In the genomic region with DNA sequence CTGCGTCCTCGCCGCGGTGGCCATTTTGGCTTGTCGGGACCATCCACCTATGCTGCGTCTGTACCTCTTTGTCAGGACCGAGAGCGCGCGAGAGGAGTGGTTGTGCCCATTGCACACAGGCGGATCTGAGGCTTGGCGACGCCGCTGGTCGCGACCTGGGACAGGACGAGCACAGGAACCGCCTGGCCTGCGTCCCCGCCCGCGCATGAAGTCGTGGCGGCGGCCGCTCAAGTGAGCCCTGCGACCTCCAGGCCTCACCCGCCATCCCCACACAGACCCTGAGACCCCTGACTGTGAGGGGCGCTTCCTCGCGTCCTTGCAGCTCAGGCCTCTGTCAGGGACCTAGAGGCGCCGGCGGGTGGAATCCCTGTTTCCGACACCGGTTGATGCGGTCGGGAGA, we compare ENCODE assay signal across 23 cellular contexts. TPM values are rescaled to one million over a fixed set of nuclear protein-coding genes. Genes with fewer than 3 reads are reported as not detected.
DNase-seq lines count a peak whose midpoint lies in the region; ATAC-seq, FAIRE-seq and TF ChIP-seq lines count a peak whose summit lies in the region.
"Had no signal": no experiment of that assay in that cellular context is flagged by ENCODE, and none has a peak within 500 bp of the region (broad histone marks: within the 10 kb centered on the region; RNA-seq: fewer than 3 reads in every experiment).

No MANE protein-coding gene starts in this region.

- H3K27ac ChIP-seq in HepG2 (ENCODE audit: extremely low read length, insufficient read depth, low read length): no peak overlapping the region
- no peak overlapping the region for H3K27ac ChIP-seq in upper lobe of right lung
- H3K27ac ChIP-seq: 22Rv1, C4-2B, GM23248, KMS-11, SK-N-MC had no signal

- TF ChIP-seq EP300 in HepG2 (IDR thresholded peaks at IDR 0.05; ENCODE audit: low read depth in 2 of 2, low read length in 2 of 2): no peak
- TF ChIP-seq EP300 in HepG2 (CRISPR knock-in tag; IDR thresholded peaks at IDR 0.05; ENCODE audit: borderline replicate concordance): no peak

- BruUV-seq in HepG2 (replicated peaks; lab: Mats Ljungman, UMichigan): no TSS peak

- H3K27me3 ChIP-seq in HepG2 (ENCODE audit: control insufficient read depth in 1 of 2, insufficient read depth in 2 of 2, low read length in 2 of 2) (no peaks in the 10 kb centered on the region), upper lobe of right lung (no peaks in the 10 kb centered on the region)

- H3K4me1 ChIP-seq in HepG2 (ENCODE audit: insufficient read depth, low read length) (no peaks in the 10 kb centered on the region), upper lobe of right lung (no peaks in the 10 kb centered on the region)

- H3K79me2 ChIP-seq in HepG2 (ENCODE audit: insufficient read depth, low read length): no peaks in the 10 kb centered on the region

- TF ChIP-seq CTCF in HepG2 (CRISPR knock-in tag; IDR thresholded peaks at IDR 0.05) (no peak), upper lobe of right lung (IDR thresholded peaks at IDR 0.05) (no peak)

- 98% methylated on average over 38 of the region's 38 CpGs for WGBS in HepG2 (ENCODE audit: low lambda C conversion rate)

- no peak for DNase-seq in activated naive CD4-positive, alpha-beta T cell treated with anti-CD3 and anti-CD28 coated beads for 36 hours
- DNase-seq in central memory CD8-positive, alpha-beta T cell (ENCODE audit: low spot score in 2 of 2): no peak
- DNase-seq in HepG2 (ENCODE audit: low spot score) (no peak), upper lobe of right lung (no peak), amniotic stem cell (lab: John Stamatoyannopoulos, UW) (no peak)
- no peak for DNase-seq in central memory CD4-positive, alpha-beta T cell
- DNase-seq: AML-193; COR-L47; GM23248; MV-4-11; NCI-H1694 treated with DMSO at 0.1 percent for 48 hours; NCI-H510A; NCI-H748 treated with DMSO at 0.1 percent for 48 hours; NK-92 treated with Interleukin-12 subunit alpha and Interleukin-12 subunit beta, amount 100 ng/mL, for 24 hours; SHP77 had no signal

- H3K4me3 ChIP-seq in HepG2 (replicated peaks in 1 of 3; ENCODE audit: insufficient read depth in 1 of 3, low read depth in 2 of 3, low read length in 3 of 3) (no peak overlapping the region), upper lobe of right lung (no peak overlapping the region)
- H3K4me3 ChIP-seq: GM23248, SK-N-MC had no signal

- POLR2A ChIA-PET in HepG2 (lab: Yijun Ruan, JAX): no interaction called here

- in situ Hi-C loops in HepG2 (cut with HindIII; ENCODE audit: extremely low pct_ligation_motif_present, low pct_unique_long_range_greater_than_20kb): no loop called here

- no peak for ATAC-seq in central memory CD8-positive, alpha-beta T cell (replicated peaks; ENCODE audit: extremely low read depth, poor library complexity, severe bottlenecking)
- ATAC-seq in HepG2 (no peak), upper lobe of right lung (peak; percentile 15), HG02938 (IDR thresholded peaks at IDR 0.05; ENCODE audit: unreplicated experiment) (no peak)

- H3K36me3 Mint-ChIP-seq in activated naive CD4-positive, alpha-beta T cell treated with anti-CD3 and anti-CD28 coated beads, Interleukin-2, amount 50 U/mL, for 24 hours: peaks cover 40% of the 10 kb centered on the region
- peaks cover 69% of the 10 kb centered on the region for H3K36me3 Mint-ChIP-seq in activated naive CD4-positive, alpha-beta T cell treated with anti-CD3 and anti-CD28 coated beads for 36 hours (ENCODE audit: low read depth)
- peaks cover 11% of the 10 kb centered on the region for H3K36me3 Mint-ChIP-seq in central memory CD8-positive, alpha-beta T cell (ENCODE audit: insufficient read depth)

- H3K36me3 ChIP-seq in HepG2 (replicated peaks in 1 of 2; ENCODE audit: control insufficient read depth in 1 of 2, insufficient read depth in 2 of 2, low read length in 2 of 2) (peaks cover 1 to 8% of the 10 kb centered on the region in 2 experiments; a peak in 2 of 5 replicates), upper lobe of right lung (no peaks in the 10 kb centered on the region)

- no peaks in the 10 kb centered on the region for H3K4me1 Mint-ChIP-seq in activated naive CD4-positive, alpha-beta T cell treated with anti-CD3 and anti-CD28 coated beads, Interleukin-2, amount 50 U/mL, for 24 hours
- H3K4me1 Mint-ChIP-seq in activated naive CD4-positive, alpha-beta T cell treated with anti-CD3 and anti-CD28 coated beads for 36 hours (ENCODE audit: low read depth): no peaks in the 10 kb centered on the region
- H3K4me1 Mint-ChIP-seq in central memory CD8-positive, alpha-beta T cell: peaks cover 17% of the 10 kb centered on the region

- H4K20me1 ChIP-seq in HepG2 (ENCODE audit: insufficient read depth, low read length): no peaks in the 10 kb centered on the region

- no peak overlapping the region for H3K4me2 ChIP-seq in HepG2 (ENCODE audit: low read depth, low read length)
- H3K4me2 ChIP-seq: KMS-11 had no signal

- peak overlapping the region; percentile 26 for H3K4me3 Mint-ChIP-seq in activated naive CD4-positive, alpha-beta T cell treated with anti-CD3 and anti-CD28 coated beads, Interleukin-2, amount 50 U/mL, for 24 hours
- H3K4me3 Mint-ChIP-seq in activated naive CD4-positive, alpha-beta T cell treated with anti-CD3 and anti-CD28 coated beads for 36 hours: no peak overlapping the region
- no peak overlapping the region for H3K4me3 Mint-ChIP-seq in central memory CD8-positive, alpha-beta T cell

- no peak overlapping the region for H3K9ac ChIP-seq in HepG2 (ENCODE audit: insufficient read depth, low read depth, low read length)
- H3K9ac ChIP-seq: GM23248, KMS-11 had no signal

- no peaks in the 10 kb centered on the region for H3K9me3 ChIP-seq in HepG2 (ENCODE audit: low read length)
- H3K9me3 ChIP-seq in upper lobe of right lung: peaks cover 16% of the 10 kb centered on the region

- H2AFZ ChIP-seq in HepG2 (ENCODE audit: low read length): no peak overlapping the region
- H2AFZ ChIP-seq: GM23248 had no signal

- TF ChIP-seq RAD21 in HepG2 (CRISPR knock-in tag; IDR thresholded peaks at IDR 0.05): no peak

- FAIRE-seq in HepG2 (lab: Jason Lieb, UNC): no peak
- FAIRE-seq: G401.6, RCC 7860 had no signal

- H3K9me3 Mint-ChIP-seq in activated naive CD4-positive, alpha-beta T cell treated with anti-CD3 and anti-CD28 coated beads, Interleukin-2, amount 50 U/mL, for 24 hours: peaks cover 7% of the 10 kb centered on the region
- peaks cover 43% of the 10 kb centered on the region for H3K9me3 Mint-ChIP-seq in activated naive CD4-positive, alpha-beta T cell treated with anti-CD3 and anti-CD28 coated beads for 36 hours
- H3K9me3 Mint-ChIP-seq in central memory CD8-positive, alpha-beta T cell: peaks cover 23% of the 10 kb centered on the region

- TF ChIP-seq POLR2A in HepG2 (IDR thresholded peaks at IDR 0.05; ENCODE audit: insufficient read depth in 1 of 2, low read depth in 2 of 2, low read length in 2 of 2): no peak

- CTCF ChIA-PET in activated naive CD4-positive, alpha-beta T cell treated with anti-CD3 and anti-CD28 coated beads for 36 hours (lab: Charles Lee): no interaction called here
- CTCF ChIA-PET in HepG2 (lab: Yijun Ruan, JAX; ENCODE audit: low intra/inter-chr PET ratio, low total read pairs): no interaction called here

- H3K27ac Mint-ChIP-seq in activated naive CD4-positive, alpha-beta T cell treated with anti-CD3 and anti-CD28 coated beads, Interleukin-2, amount 50 U/mL, for 24 hours: no peak overlapping the region
- no peak overlapping the region for H3K27ac Mint-ChIP-seq in activated naive CD4-positive, alpha-beta T cell treated with anti-CD3 and anti-CD28 coated beads for 36 hours
- peak overlapping the region; percentile 51 for H3K27ac Mint-ChIP-seq in central memory CD8-positive, alpha-beta T cell (ENCODE audit: low read depth)

- no peaks in the 10 kb centered on the region for H3K27me3 Mint-ChIP-seq in activated naive CD4-positive, alpha-beta T cell treated with anti-CD3 and anti-CD28 coated beads, Interleukin-2, amount 50 U/mL, for 24 hours
- H3K27me3 Mint-ChIP-seq in activated naive CD4-positive, alpha-beta T cell treated with anti-CD3 and anti-CD28 coated beads for 36 hours (ENCODE audit: low read depth): no peaks in the 10 kb centered on the region
- no peaks in the 10 kb centered on the region for H3K27me3 Mint-ChIP-seq in central memory CD8-positive, alpha-beta T cell

- intact Hi-C loops in activated naive CD4-positive, alpha-beta T cell treated with anti-CD3 and anti-CD28 coated beads for 36 hours (cut with micrococcal nuclease): no loop called here
- intact Hi-C loops in HepG2 (cut with micrococcal nuclease; ENCODE audit: unreplicated experiment) (no loop called here), upper lobe of right lung (cut with DNase I) (no loop called here)

RNA-seq across cellular contexts. Expression of a gene that starts 16.8 kb away (rescaled TPM):
- total RNA-seq in activated naive CD4-positive, alpha-beta T cell treated with anti-CD3 and anti-CD28 coated beads for 36 hours: 10 to 100 TPM; 14.5 to 14.9 TPM
- total RNA-seq in HepG2 (2016; rRNA removed; fragmentation: Illumina TruSeq; extraction: Trizol) (2.1 and 3.4 TPM in 2 replicates), upper lobe of right lung (18.5 TPM)
- total RNA-seq in HepG2 (2016; cell fraction: cytosol; rRNA removed; fragmentation: Illumina TruSeq; extraction: Trizol; ENCODE audit: low read depth): 8.8 and 9.5 TPM in 2 replicates
- total RNA-seq in HepG2 (2016; cell fraction: insoluble cytoplasmic fraction; rRNA removed; fragmentation: Illumina TruSeq; extraction: Trizol): 1.9 and 3.3 TPM in 2 replicates
- 6.5 and 7.6 TPM in 2 replicates for total RNA-seq in HepG2 (2016; cell fraction: membrane; rRNA removed; fragmentation: Illumina TruSeq; extraction: Trizol)
- total RNA-seq in HepG2 (2016; cell fraction: nucleus; rRNA removed; fragmentation: Illumina TruSeq; extraction: Trizol): 3.7 and 4.4 TPM in 2 replicates
- 0.50 and 0.89 TPM in 2 replicates for polyA plus RNA-seq in HepG2 (2011; rRNA removed)
- 0.28 and 0.31 TPM in 2 replicates for polyA plus RNA-seq in HepG2 (2011; cell fraction: cytosol; rRNA removed)
- polyA plus RNA-seq in HepG2 (2011; cell fraction: nucleus; rRNA removed): 1.1 and 1.3 TPM in 2 replicates
- 0.69 and 1.8 TPM in 2 replicates for polyA plus RNA-seq in HepG2 (2012)
- 0.43 and 0.46 TPM in 2 replicates for polyA plus RNA-seq in HepG2 (2016; cell fraction: cytosol; fragmentation: Illumina TruSeq; extraction: Trizol; ENCODE audit: low read depth)
- 1.3 TPM in 2 replicates for polyA plus RNA-seq in HepG2 (2016; cell fraction: insoluble cytoplasmic fraction; fragmentation: Illumina TruSeq; extraction: Trizol; ENCODE audit: low read depth)
- 0.57 and 0.85 TPM in 2 replicates for polyA plus RNA-seq in HepG2 (2016; cell fraction: membrane; fragmentation: Illumina TruSeq; extraction: Trizol; ENCODE audit: low read depth)
- 2.9 and 3.3 TPM in 2 replicates for polyA plus RNA-seq in HepG2 (2016; cell fraction: nucleus; fragmentation: Illumina TruSeq; extraction: Trizol; ENCODE audit: insufficient read depth, low read depth)
- 1.6 and 6.4 TPM in 2 replicates for polyA minus RNA-seq in HepG2 (2011; rRNA and poly(A)+ RNA removed; ENCODE audit: low replicate concordance)
- 0.89 and 1.1 TPM in 2 replicates for polyA minus RNA-seq in HepG2 (2011; cell fraction: cytosol; rRNA and poly(A)+ RNA removed)
- 7.1 and 8.7 TPM in 2 replicates for polyA minus RNA-seq in HepG2 (2011; cell fraction: nucleus; rRNA and poly(A)+ RNA removed)

RNA-seq across cellular contexts. Expression of a gene that starts 28.4 kb away (rescaled TPM):
- total RNA-seq in activated naive CD4-positive, alpha-beta T cell treated with anti-CD3 and anti-CD28 coated beads for 36 hours: 1 to 10 TPM; 3.9 to 4.4 TPM
- total RNA-seq in HepG2 (2016; rRNA removed; fragmentation: Illumina TruSeq; extraction: Trizol): 16.3 and 16.6 TPM in 2 replicates
- total RNA-seq in HepG2 (2016; cell fraction: cytosol; rRNA removed; fragmentation: Illumina TruSeq; extraction: Trizol; ENCODE audit: low read depth): 2.7 and 4.8 TPM in 2 replicates
- total RNA-seq in HepG2 (2016; cell fraction: insoluble cytoplasmic fraction; rRNA removed; fragmentation: Illumina TruSeq; extraction: Trizol): 16.4 and 17.7 TPM in 2 replicates
- 8.6 and 8.9 TPM in 2 replicates for total RNA-seq in HepG2 (2016; cell fraction: membrane; rRNA removed; fragmentation: Illumina TruSeq; extraction: Trizol)
- 16.0 and 16.1 TPM in 2 replicates for total RNA-seq in HepG2 (2016; cell fraction: nucleus; rRNA removed; fragmentation: Illumina TruSeq; extraction: Trizol)
- polyA plus RNA-seq in HepG2 (2011; rRNA removed): 8.1 and 11.7 TPM in 2 replicates
- 4.8 and 6.2 TPM in 2 replicates for polyA plus RNA-seq in HepG2 (2011; cell fraction: cytosol; rRNA removed)
- polyA plus RNA-seq in HepG2 (2011; cell fraction: nucleus; rRNA removed): 26.1 and 30.1 TPM in 2 replicates
- 6.3 and 12.5 TPM in 2 replicates for polyA plus RNA-seq in HepG2 (2012)
- 2.3 TPM in 2 replicates for polyA plus RNA-seq in HepG2 (2016; cell fraction: cytosol; fragmentation: Illumina TruSeq; extraction: Trizol; ENCODE audit: low read depth)
- 11.9 and 12.5 TPM in 2 replicates for polyA plus RNA-seq in HepG2 (2016; cell fraction: insoluble cytoplasmic fraction; fragmentation: Illumina TruSeq; extraction: Trizol; ENCODE audit: low read depth)
- 3.4 and 3.6 TPM in 2 replicates for polyA plus RNA-seq in HepG2 (2016; cell fraction: membrane; fragmentation: Illumina TruSeq; extraction: Trizol; ENCODE audit: low read depth)
- polyA plus RNA-seq in HepG2 (2016; cell fraction: nucleus; fragmentation: Illumina TruSeq; extraction: Trizol; ENCODE audit: insufficient read depth, low read depth): 18.3 and 19.5 TPM in 2 replicates
- polyA minus RNA-seq in HepG2 (2011; rRNA and poly(A)+ RNA removed; ENCODE audit: low replicate concordance): 29.3 and 39.6 TPM in 2 replicates
- polyA minus RNA-seq in HepG2 (2011; cell fraction: cytosol; rRNA and poly(A)+ RNA removed): 4.4 and 6.0 TPM in 2 replicates
- 35.4 and 48.9 TPM in 2 replicates for polyA minus RNA-seq in HepG2 (2011; cell fraction: nucleus; rRNA and poly(A)+ RNA removed)
- total RNA-seq in upper lobe of right lung: 10.9 TPM

RNA-seq across cellular contexts. Expression of a gene that starts 39.7 kb away (rescaled TPM):
- 10 to 100 TPM in 1 of 2 experiments, 1 to 10 TPM in 1; 9.4 to 10.3 TPM for total RNA-seq in activated naive CD4-positive, alpha-beta T cell treated with anti-CD3 and anti-CD28 coated beads for 36 hours
- total RNA-seq in HepG2 (2016; rRNA removed; fragmentation: Illumina TruSeq; extraction: Trizol) (15.6 and 16.9 TPM in 2 replicates), upper lobe of right lung (15.1 TPM)
- total RNA-seq in HepG2 (2016; cell fraction: cytosol; rRNA removed; fragmentation: Illumina TruSeq; extraction: Trizol; ENCODE audit: low read depth): 2.1 and 3.8 TPM in 2 replicates
- 15.4 and 16.9 TPM in 2 replicates for total RNA-seq in HepG2 (2016; cell fraction: insoluble cytoplasmic fraction; rRNA removed; fragmentation: Illumina TruSeq; extraction: Trizol)
- 8.5 and 12.6 TPM in 2 replicates for total RNA-seq in HepG2 (2016; cell fraction: membrane; rRNA removed; fragmentation: Illumina TruSeq; extraction: Trizol)
- total RNA-seq in HepG2 (2016; cell fraction: nucleus; rRNA removed; fragmentation: Illumina TruSeq; extraction: Trizol): 16.0 and 22.2 TPM in 2 replicates
- 7.6 and 8.2 TPM in 2 replicates for polyA plus RNA-seq in HepG2 (2011; rRNA removed)
- polyA plus RNA-seq in HepG2 (2011; cell fraction: cytosol; rRNA removed): 5.1 and 5.2 TPM in 2 replicates
- polyA plus RNA-seq in HepG2 (2011; cell fraction: nucleus; rRNA removed): 17.2 and 19.6 TPM in 2 replicates
- polyA plus RNA-seq in HepG2 (2012): 7.7 and 8.2 TPM in 2 replicates
- polyA plus RNA-seq in HepG2 (2016; cell fraction: cytosol; fragmentation: Illumina TruSeq; extraction: Trizol; ENCODE audit: low read depth): 0.59 and 1.0 TPM in 2 replicates
- polyA plus RNA-seq in HepG2 (2016; cell fraction: insoluble cytoplasmic fraction; fragmentation: Illumina TruSeq; extraction: Trizol; ENCODE audit: low read depth): 8.0 and 9.0 TPM in 2 replicates
- polyA plus RNA-seq in HepG2 (2016; cell fraction: membrane; fragmentation: Illumina TruSeq; extraction: Trizol; ENCODE audit: low read depth): 2.3 and 2.5 TPM in 2 replicates
- 15.1 and 16.1 TPM in 2 replicates for polyA plus RNA-seq in HepG2 (2016; cell fraction: nucleus; fragmentation: Illumina TruSeq; extraction: Trizol; ENCODE audit: insufficient read depth, low read depth)
- 8.4 and 36.9 TPM in 2 replicates for polyA minus RNA-seq in HepG2 (2011; rRNA and poly(A)+ RNA removed; ENCODE audit: low replicate concordance)
- 9.9 and 11.3 TPM in 2 replicates for polyA minus RNA-seq in HepG2 (2011; cell fraction: cytosol; rRNA and poly(A)+ RNA removed)
- 55.4 and 71.0 TPM in 2 replicates for polyA minus RNA-seq in HepG2 (2011; cell fraction: nucleus; rRNA and poly(A)+ RNA removed)

RNA-seq across cellular contexts. Expression of a gene that starts 43.8 kb away (rescaled TPM):
- total RNA-seq in activated naive CD4-positive, alpha-beta T cell treated with anti-CD3 and anti-CD28 coated beads for 36 hours: 1 to 10 TPM; 8.7 to 9.2 TPM
- total RNA-seq in HepG2 (2016; rRNA removed; fragmentation: Illumina TruSeq; extraction: Trizol) (29.9 and 33.6 TPM in 2 replicates), upper lobe of right lung (12.2 TPM)
- total RNA-seq in HepG2 (2016; cell fraction: cytosol; rRNA removed; fragmentation: Illumina TruSeq; extraction: Trizol; ENCODE audit: low read depth): 3.1 TPM in 2 replicates
- total RNA-seq in HepG2 (2016; cell fraction: insoluble cytoplasmic fraction; rRNA removed; fragmentation: Illumina TruSeq; extraction: Trizol): 29.5 and 35.3 TPM in 2 replicates
- 14.9 and 16.5 TPM in 2 replicates for total RNA-seq in HepG2 (2016; cell fraction: membrane; rRNA removed; fragmentation: Illumina TruSeq; extraction: Trizol)
- 33.7 and 36.4 TPM in 2 replicates for total RNA-seq in HepG2 (2016; cell fraction: nucleus; rRNA removed; fragmentation: Illumina TruSeq; extraction: Trizol)
- 4.3 and 5.2 TPM in 2 replicates for polyA plus RNA-seq in HepG2 (2011; rRNA removed)
- 1.6 and 2.6 TPM in 2 replicates for polyA plus RNA-seq in HepG2 (2011; cell fraction: cytosol; rRNA removed)
- 10.7 and 10.9 TPM in 2 replicates for polyA plus RNA-seq in HepG2 (2011; cell fraction: nucleus; rRNA removed)
- 3.7 and 6.7 TPM in 2 replicates for polyA plus RNA-seq in HepG2 (2012)
- 0.78 and 0.85 TPM in 2 replicates for polyA plus RNA-seq in HepG2 (2016; cell fraction: cytosol; fragmentation: Illumina TruSeq; extraction: Trizol; ENCODE audit: low read depth)
- 9.0 and 9.2 TPM in 2 replicates for polyA plus RNA-seq in HepG2 (2016; cell fraction: insoluble cytoplasmic fraction; fragmentation: Illumina TruSeq; extraction: Trizol; ENCODE audit: low read depth)
- 3.8 and 3.9 TPM in 2 replicates for polyA plus RNA-seq in HepG2 (2016; cell fraction: membrane; fragmentation: Illumina TruSeq; extraction: Trizol; ENCODE audit: low read depth)
- 27.7 and 29.1 TPM in 2 replicates for polyA plus RNA-seq in HepG2 (2016; cell fraction: nucleus; fragmentation: Illumina TruSeq; extraction: Trizol; ENCODE audit: insufficient read depth, low read depth)
- 8.5 and 23.1 TPM in 2 replicates for polyA minus RNA-seq in HepG2 (2011; rRNA and poly(A)+ RNA removed; ENCODE audit: low replicate concordance)
- 6.0 and 6.3 TPM in 2 replicates for polyA minus RNA-seq in HepG2 (2011; cell fraction: cytosol; rRNA and poly(A)+ RNA removed)
- polyA minus RNA-seq in HepG2 (2011; cell fraction: nucleus; rRNA and poly(A)+ RNA removed): 29.7 and 33.8 TPM in 2 replicates

RNA-seq across cellular contexts. Expression of a gene that starts 58.9 kb away (rescaled TPM):
- total RNA-seq in activated naive CD4-positive, alpha-beta T cell treated with anti-CD3 and anti-CD28 coated beads for 36 hours: 1 to 10 TPM; 7.1 to 7.2 TPM
- total RNA-seq in HepG2 (2016; rRNA removed; fragmentation: Illumina TruSeq; extraction: Trizol) (not detected in 2 replicates), upper lobe of right lung (7.1 TPM)
- total RNA-seq in HepG2 (2016; cell fraction: cytosol; rRNA removed; fragmentation: Illumina TruSeq; extraction: Trizol; ENCODE audit: low read depth): not detected in 2 replicates
- not detected in 2 replicates for total RNA-seq in HepG2 (2016; cell fraction: insoluble cytoplasmic fraction; rRNA removed; fragmentation: Illumina TruSeq; extraction: Trizol)
- not detected in 2 replicates for total RNA-seq in HepG2 (2016; cell fraction: membrane; rRNA removed; fragmentation: Illumina TruSeq; extraction: Trizol)
- not detected in 2 replicates for total RNA-seq in HepG2 (2016; cell fraction: nucleus; rRNA removed; fragmentation: Illumina TruSeq; extraction: Trizol)
- not detected in 2 replicates for polyA plus RNA-seq in HepG2 (2011; rRNA removed)
- 0.03 TPM in 1 of 2 replicates, not detected in the other for polyA plus RNA-seq in HepG2 (2011; cell fraction: cytosol; rRNA removed)
- not detected in 2 replicates for polyA plus RNA-seq in HepG2 (2011; cell fraction: nucleus; rRNA removed)
- 0.20 and 0.51 TPM in 2 replicates for polyA plus RNA-seq in HepG2 (2012)
- not detected in 2 replicates for polyA plus RNA-seq in HepG2 (2016; cell fraction: cytosol; fragmentation: Illumina TruSeq; extraction: Trizol; ENCODE audit: low read depth)
- polyA plus RNA-seq in HepG2 (2016; cell fraction: insoluble cytoplasmic fraction; fragmentation: Illumina TruSeq; extraction: Trizol; ENCODE audit: low read depth): not detected in 2 replicates
- polyA plus RNA-seq in HepG2 (2016; cell fraction: membrane; fragmentation: Illumina TruSeq; extraction: Trizol; ENCODE audit: low read depth): not detected in 2 replicates
- not detected in 2 replicates for polyA plus RNA-seq in HepG2 (2016; cell fraction: nucleus; fragmentation: Illumina TruSeq; extraction: Trizol; ENCODE audit: insufficient read depth, low read depth)
- not detected in 2 replicates for polyA minus RNA-seq in HepG2 (2011; rRNA and poly(A)+ RNA removed; ENCODE audit: low replicate concordance)
- polyA minus RNA-seq in HepG2 (2011; cell fraction: cytosol; rRNA and poly(A)+ RNA removed): not detected in 2 replicates
- not detected in 2 replicates for polyA minus RNA-seq in HepG2 (2011; cell fraction: nucleus; rRNA and poly(A)+ RNA removed)
